8 cellular contexts compared by ENCODE assay signal in the genomic region with DNA sequence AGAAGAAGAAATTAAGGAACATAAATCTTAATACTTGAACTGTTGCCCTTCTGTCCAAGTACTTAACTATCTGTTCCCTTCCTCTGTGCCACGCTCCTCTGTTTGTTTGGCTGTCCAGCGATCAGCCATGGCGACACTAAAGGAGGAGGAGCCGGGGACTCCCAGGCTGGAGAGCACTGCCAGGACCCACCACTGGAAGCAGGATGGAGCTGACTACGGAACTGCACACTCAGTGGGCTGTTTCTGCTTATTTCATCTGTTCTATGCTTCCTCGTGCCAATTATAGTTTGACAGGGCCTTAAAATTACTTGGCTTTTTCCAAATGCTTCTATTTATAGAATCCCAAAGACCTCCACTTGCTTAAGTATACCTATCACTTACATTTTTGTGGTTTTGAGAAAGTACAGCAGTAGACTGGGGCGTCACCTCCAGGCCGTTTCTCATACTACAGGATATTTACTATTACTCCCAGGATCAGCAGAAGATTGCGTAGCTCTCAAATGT. TPM values are rescaled to one million over a fixed set of nuclear protein-coding genes. Genes with fewer than 3 reads are reported as not detected.
DNase-seq lines count a peak whose midpoint lies in the region; ATAC-seq and TF ChIP-seq lines count a peak whose summit lies in the region.

No MANE protein-coding gene starts in this region.

- no peak overlapping the region for H3K4me3 Mint-ChIP-seq in osteocyte (ENCODE audit: unreplicated experiment)

- DNase-seq in AG09309 (ENCODE audit: low read depth) = no peak
- DNase-seq in SJCRH30 = peak; percentile 43 to 63
- no peak for DNase-seq in esophagus muscularis mucosa (ENCODE audit: extremely low spot score)
- DNase-seq in osteocyte (ENCODE audit: extremely low spot score, unreplicated experiment) = no peak
- DNase-seq in Karpas-422 = no peak
- no peak for DNase-seq in stimulated activated CD4-positive, alpha-beta T cell treated with anti-CD3 and anti-CD28 coated beads, Interleukin-15, amount 100 ng/mL, for 24 hours

- TF ChIP-seq EP300 in esophagus muscularis mucosa (IDR thresholded peaks at IDR 0.05) = no peak

- TF ChIP-seq POLR2A in GM15510 (IDR thresholded peaks at IDR 0.05; ENCODE audit: borderline replicate concordance, extremely low read depth, insufficient read length) = peak; percentile 46
- no peak for TF ChIP-seq POLR2A in esophagus muscularis mucosa (IDR thresholded peaks at IDR 0.05; ENCODE audit: low read depth)

- H3K36me3 Mint-ChIP-seq in osteocyte (ENCODE audit: unreplicated experiment) = no peaks in the 10 kb centered on the region

- H3K9me2 ChIP-seq in Karpas-422 (replicated peaks; ENCODE audit: insufficient read depth, low read length) = no peaks in the 10 kb centered on the region

- H3K4me3 ChIP-seq in AG09309 (ENCODE audit: control insufficient read depth, low read depth, low read length) (no peak overlapping the region), SJCRH30 (no peak overlapping the region), esophagus muscularis mucosa (no peak overlapping the region), Karpas-422 (ENCODE audit: low read length) (no peak overlapping the region)

- no peak overlapping the region for H3K27ac Mint-ChIP-seq in osteocyte (ENCODE audit: unreplicated experiment)

- H3K9me3 ChIP-seq in SJCRH30 (replicated peaks) = no peaks in the 10 kb centered on the region
- no peaks in the 10 kb centered on the region for H3K9me3 ChIP-seq in esophagus muscularis mucosa
- no peaks in the 10 kb centered on the region for H3K9me3 ChIP-seq in Karpas-422 (ENCODE audit: low read length)

- no peaks in the 10 kb centered on the region for H3K9me3 Mint-ChIP-seq in osteocyte (ENCODE audit: unreplicated experiment)

- H3K27me3 Mint-ChIP-seq in osteocyte (ENCODE audit: unreplicated experiment) = peaks cover 63% of the 10 kb centered on the region

- no peak overlapping the region for H2AFZ ChIP-seq in Karpas-422 (ENCODE audit: low read length)

- no peak overlapping the region for H3K27ac ChIP-seq in SJCRH30
- H3K27ac ChIP-seq in esophagus muscularis mucosa (replicated peaks in 1 of 4) = no peak overlapping the region
- no peak overlapping the region for H3K27ac ChIP-seq in Karpas-422 (ENCODE audit: low read length)

- no peak overlapping the region for H3K4me2 ChIP-seq in Karpas-422 (ENCODE audit: low read depth, low read length, poor library complexity, severe bottlenecking)

- H3K27me3 ChIP-seq in SJCRH30 = no peaks in the 10 kb centered on the region
- H3K27me3 ChIP-seq in esophagus muscularis mucosa = peaks cover 0 to 25% (median 0%) of the 10 kb centered on the region in 4 donors
- H3K27me3 ChIP-seq in Karpas-422 (ENCODE audit: low read length) = no peaks in the 10 kb centered on the region

- ATAC-seq in HG02763 (IDR thresholded peaks at IDR 0.05; ENCODE audit: unreplicated experiment) = no peak

- H3K9ac ChIP-seq in Karpas-422 (ENCODE audit: low read length) = no peak overlapping the region

- no peaks in the 10 kb centered on the region for H3K79me2 ChIP-seq in Karpas-422 (ENCODE audit: low read length)

- intact Hi-C loops in esophagus muscularis mucosa (cut with DNase I) = no loop called here

- H3K36me3 ChIP-seq in SJCRH30 (no peaks in the 10 kb centered on the region), esophagus muscularis mucosa (no peaks in the 10 kb centered on the region), Karpas-422 (ENCODE audit: insufficient read depth, low read length) (no peaks in the 10 kb centered on the region)

- TF ChIP-seq CTCF in AG09309 (IDR thresholded peaks at IDR 0.05; ENCODE audit: control insufficient read depth, insufficient read depth, low read depth, low read length, missing control alignments) (peak; percentile 26), esophagus muscularis mucosa (IDR thresholded peaks at IDR 0.05) (peak; percentile 30 to 48 (median 40)), osteocyte (IDR thresholded peaks at IDR 0.05) (peak; percentile 57)

- H4K20me1 ChIP-seq in Karpas-422 (ENCODE audit: insufficient read depth, low read depth, low read length) = no peaks in the 10 kb centered on the region

- WGBS in esophagus muscularis mucosa = 26% methylated on average over 9 of the region's 9 CpGs

- H3K4me1 ChIP-seq in SJCRH30 (no peaks in the 10 kb centered on the region), esophagus muscularis mucosa (peaks cover 0 to 8% (median 3%) of the 10 kb centered on the region in 4 donors), Karpas-422 (ENCODE audit: low read length) (no peaks in the 10 kb centered on the region)

- H3K4me1 Mint-ChIP-seq in osteocyte (ENCODE audit: unreplicated experiment) = peaks cover 4% of the 10 kb centered on the region

RNA-seq across cellular contexts. Expression of a gene that starts 17.1 kb away (rescaled TPM):
- 0.03 TPM in 1 of 2 replicates, not detected in the other for total RNA-seq in SJCRH30 (2014; rRNA removed; shearing (Covaris generic))
- total RNA-seq in esophagus muscularis mucosa = 1 to 10 TPM in 3 of 4 donors, under 1 TPM in 1; 0.29 to 9.5 (median 3.3) TPM
- total RNA-seq in osteocyte = not detected in 2 replicates
- not detected in 2 replicates for total RNA-seq in Karpas-422 (2014; rRNA removed; shearing (Covaris generic); ENCODE audit: low replicate concordance)

Comparison
In these comparisons a context has a peak if more than half of its experiments do, and no peak if none do; other contexts are left out.
1. DNase-seq: peak in SJCRH30 (2 of 2); none in AG09309 (single experiment), esophagus muscularis mucosa (single experiment), osteocyte (single experiment), Karpas-422 (single experiment) and stimulated activated CD4-positive, alpha-beta T cell treated with anti-CD3 and anti-CD28 coated beads, Interleukin-15, amount 100 ng/mL, for 24 hours (single experiment).
2. Peak in every context shown above with its lines, with median percentiles within 50 percentile points of each other: CTCF ChIP-seq.